ENCODE assay signal across 23 cellular contexts in genomic region chr5:96141749-96142148, GRCh38.
DNase-seq lines count a peak whose midpoint lies in the region; ATAC-seq, FAIRE-seq and TF ChIP-seq lines count a peak whose summit lies in the region.
"Had no signal": no experiment of that assay in that cellular context is flagged by ENCODE, and none has a peak within 500 bp of the region (broad histone marks: within the 10 kb centered on the region; RNA-seq: fewer than 3 reads in every experiment).

No MANE protein-coding gene starts in this region.

- WGBS in K562 (ENCODE audit: insufficient coverage, low coverage, missing lambda C conversion rate) = 3% methylated on average over 4 of the region's 4 CpGs

- H3K4me1 ChIP-seq in K562 (replicated peaks in 1 of 2; ENCODE audit: control insufficient read depth in 2 of 2, insufficient read depth in 2 of 2, low read length in 2 of 2) = no peaks in the 10 kb centered on the region

- no peaks in the 10 kb centered on the region for H3K27me3 ChIP-seq in K562 (ENCODE audit: control insufficient read depth in 2 of 2, insufficient read depth in 2 of 2, low read length in 2 of 2)
- H3K27me3 ChIP-seq: brain microvascular endothelial cell had no signal

- no peak overlapping the region for H3K4me2 ChIP-seq in K562 (ENCODE audit: insufficient read depth, low read length)
- H3K4me2 ChIP-seq: GM23338 had no signal

- CTCF ChIA-PET in K562 (lab: Yijun Ruan, JAX; ENCODE audit: low intra/inter-chr PET ratio) = no interaction called here

- no peaks in the 10 kb centered on the region for H3K9me3 ChIP-seq in K562 (replicated peaks; ENCODE audit: control insufficient read depth, insufficient read depth, low read depth, low read length)

- H3K4me3 Mint-ChIP-seq in osteocyte (ENCODE audit: unreplicated experiment) = no peak overlapping the region
- H3K4me3 Mint-ChIP-seq: activated CD8-positive, alpha-beta memory T cell treated with anti-CD3 and anti-CD28 coated beads, Interleukin-2, amount 10 ng/mL, durations not matched to agents 7 days and 5 days; CD14-positive monocyte; GM23338; T-cell had no signal

- no peaks in the 10 kb centered on the region for H4K20me1 ChIP-seq in K562 (replicated peaks; ENCODE audit: control insufficient read depth, insufficient read depth, low read length)

- H3K9me3 Mint-ChIP-seq in osteocyte (ENCODE audit: unreplicated experiment) = no peaks in the 10 kb centered on the region
- H3K9me3 Mint-ChIP-seq: CD14-positive monocyte, GM23338, T-cell had no signal

- BruUV-seq in K562 (replicated peaks; lab: Mats Ljungman, UMichigan) = no TSS peak

- TF ChIP-seq CTCF in AG10803 (conservative IDR thresholded peaks at IDR 0.05; ENCODE audit: low read length) (no peak), K562 (IDR thresholded peaks at IDR 0.05 in 2 of 3, conservative IDR thresholded peaks at IDR 0.05 in 1 of 3; ENCODE audit: insufficient read depth in 2 of 3, low read depth in 1 of 3, low read length in 3 of 3) (no peak), osteocyte (IDR thresholded peaks at IDR 0.05) (no peak)

- H2AFZ ChIP-seq in K562 (ENCODE audit: low read depth, low read length) = no peak overlapping the region
- H2AFZ ChIP-seq: GM23338 had no signal

- H3K27me3 Mint-ChIP-seq in osteocyte (ENCODE audit: unreplicated experiment) = no peaks in the 10 kb centered on the region

- H3K4me1 Mint-ChIP-seq in osteocyte (ENCODE audit: unreplicated experiment) = peaks cover 19% of the 10 kb centered on the region
- H3K4me1 Mint-ChIP-seq: T-cell had no signal

- H3K9me1 ChIP-seq in K562 (ENCODE audit: control insufficient read depth, insufficient read depth, low read length) = no peaks in the 10 kb centered on the region

- H3K9ac ChIP-seq in K562 (ENCODE audit: insufficient read depth in 1 of 2, low read depth in 2 of 2, low read length in 2 of 2) = no peak overlapping the region

- H3K4me3 ChIP-seq in AG10803 (ENCODE audit: low read length) (no peak overlapping the region), K562 (no peak overlapping the region)
- H3K4me3 ChIP-seq: GM23338 had no signal

- H3K27ac ChIP-seq in K562 (ENCODE audit: extremely low read depth, low read depth, low read length) = no peak overlapping the region
- H3K27ac ChIP-seq: brain microvascular endothelial cell had no signal

- in situ Hi-C loops in K562 (cut with MboI) = no loop called here

- no peak for ATAC-seq in K562
- no peak for ATAC-seq in HG02938 (IDR thresholded peaks at IDR 0.05; ENCODE audit: unreplicated experiment)
- no peak for ATAC-seq in GM21515 (IDR thresholded peaks at IDR 0.05; ENCODE audit: unreplicated experiment)
- ATAC-seq: activated CD8-positive, alpha-beta memory T cell treated with anti-CD3 and anti-CD28 coated beads, Interleukin-2, amount 10 ng/mL, durations not matched to agents 7 days and 5 days; GM23338; right cardiac atrium; T-cell had no signal

- intact Hi-C loops in K562 (cut with micrococcal nuclease) = no loop called here

- no peaks in the 10 kb centered on the region for H3K36me3 ChIP-seq in K562 (ENCODE audit: control insufficient read depth, insufficient read depth, low read length)
- H3K36me3 ChIP-seq: brain microvascular endothelial cell had no signal

- FAIRE-seq in K562 (lab: Jason Lieb, UNC) = no peak
- FAIRE-seq: urothelium cell line had no signal

- no peaks in the 10 kb centered on the region for H3K79me2 ChIP-seq in K562 (ENCODE audit: control insufficient read depth, insufficient read depth, low read length)

- peaks cover 2% of the 10 kb centered on the region for H3K36me3 Mint-ChIP-seq in osteocyte (ENCODE audit: unreplicated experiment)
- H3K36me3 Mint-ChIP-seq: activated CD8-positive, alpha-beta memory T cell treated with anti-CD3 and anti-CD28 coated beads, Interleukin-2, amount 10 ng/mL, durations not matched to agents 7 days and 5 days; CD14-positive monocyte; T-cell had no signal

- peak; percentile 73 for DNase-seq in AG10803 (ENCODE audit: low read depth)
- peak; percentile 52 for DNase-seq in HS-5 (ENCODE audit: low read depth)
- DNase-seq in K562 (ENCODE audit: extremely low read depth in 1 of 4, low spot score in 3 of 4) = no peak
- DNase-seq in iris pigment epithelial cell (ENCODE audit: low read depth) = peak; percentile 34
- no peak for DNase-seq in osteocyte (ENCODE audit: extremely low spot score, unreplicated experiment)
- DNase-seq in SKM-1 treated with dmso at 0.1 percent for 144 hours (lab: John Stamatoyannopoulos, UW; ENCODE audit: unreplicated experiment) = no peak
- DNase-seq: activated CD4-positive, alpha-beta T cell treated with anti-CD3 and anti-CD28 coated beads for 48 hours; activated CD8-positive, alpha-beta memory T cell treated with anti-CD3 and anti-CD28 coated beads, Interleukin-2, amount 10 ng/mL, durations not matched to agents 7 days and 5 days; brain microvascular endothelial cell; DMS 273 treated with DMSO at 0.1 percent for 48 hours; GDM1; kidney glomerular epithelial cell; NCI-H1417 treated with DMSO at 0.1 percent for 48 hours; NCI-H526 treated with DMSO at 0.1 percent for 48 hours; Right ventricle myocardium superior; stimulated activated CD4-positive, alpha-beta T cell treated with anti-CD3 and anti-CD28 coated beads, Interleukin-15, amount 100 ng/mL, for 24 hours; T-cell had no signal

- no peak for TF ChIP-seq EP300 in K562 (IDR thresholded peaks at IDR 0.05; ENCODE audit: low read length)

- no peak for TF ChIP-seq RAD21 in K562 (CRISPR knock-in tag; conservative IDR thresholded peaks at IDR 0.05 in 1 of 2, IDR thresholded peaks at IDR 0.05 in 1 of 2)

- no peak for TF ChIP-seq POLR2A in K562 (conservative IDR thresholded peaks at IDR 0.05)

- no peak overlapping the region for H3K27ac Mint-ChIP-seq in osteocyte (ENCODE audit: unreplicated experiment)
- H3K27ac Mint-ChIP-seq: activated CD8-positive, alpha-beta memory T cell treated with anti-CD3 and anti-CD28 coated beads, Interleukin-2, amount 10 ng/mL, durations not matched to agents 7 days and 5 days; GM23338; T-cell had no signal

- POLR2A ChIA-PET in K562 (lab: Yijun Ruan, JAX) = no interaction called here

TF ChIP-seq in K562, 482 proteins besides CTCF, POLR2A, EP300 and RAD21:
- TF ChIP-seq CXXC5 (CRISPR knock-in tag; IDR thresholded peaks at IDR 0.05) (no peak), NFIC (IDR thresholded peaks at IDR 0.05) (peak; percentile 41; the same call in 1 of the 2 replicates), EP400 (IDR thresholded peaks at IDR 0.05) (no peak), TAF7 (tag; IDR thresholded peaks at IDR 0.05) (no peak), GATA2 (CRISPR knock-in tag; IDR thresholded peaks at IDR 0.05) (no peak), RNF219 (CRISPR knock-in tag; IDR thresholded peaks at IDR 0.05) (no peak), NEUROD1 (IDR thresholded peaks at IDR 0.05; ENCODE audit: borderline replicate concordance, low read depth, low read length, partially characterized antibody) (no peak), POLR2AphosphoS2 (IDR thresholded peaks at IDR 0.05; ENCODE audit: low read length) (no peak), ZBTB8A (IDR thresholded peaks at IDR 0.05; ENCODE audit: partially characterized antibody) (no peak)

Comparison
In these comparisons a context has a peak if more than half of its experiments do, and no peak if none do; other contexts are left out.
1. DNase-seq: peak in AG10803 (single experiment), HS-5 (single experiment) and iris pigment epithelial cell (single experiment); none in K562 (0 of 4), osteocyte (single experiment) and SKM-1 treated with dmso at 0.1 percent for 144 hours (single experiment).